In genomic region chr19:16828990-16829821, GRCh38 we compare ENCODE assay signal across 8 cellular contexts. TPM values are rescaled to one million over a fixed set of nuclear protein-coding genes. Genes with fewer than 3 reads are reported as not detected.
DNase-seq lines count a peak whose midpoint lies in the region; ATAC-seq and TF ChIP-seq lines count a peak whose summit lies in the region.

TSS of gene SIN3B (plus strand) at chr19:16829398. CDS start at chr19:16829421, 23 bp downstream.

- peak; percentile 59 to 72 for TF ChIP-seq POLR2A in gastrocnemius medialis (IDR thresholded peaks at IDR 0.05)

- peak within 1 kb of the TSS; percentile 81 for H3K4me3 ChIP-seq in iPS-11a (ENCODE audit: low read depth, low read length)
- peak within 1 kb of the TSS; percentile 64 to 96 (median 80) for H3K4me3 ChIP-seq in gastrocnemius medialis

- intact Hi-C loops in gastrocnemius medialis (cut with DNase I; ENCODE audit: low total_unique reads) = loop anchor here (10.0 kb wide), 1 partner anchor 224 kb away; no protein-coding TSS in a partner anchor

- no peaks in the 10 kb centered on the region for H3K9me3 ChIP-seq in gastrocnemius medialis

- DNase-seq in DMS153 (lab: John Stamatoyannopoulos, UW) = peak; percentile 79
- DNase-seq in NCI-H2171 treated with DMSO at 0.1 percent for 48 hours (lab: John Stamatoyannopoulos, UW) = peak; percentile 81
- DNase-seq in brain pericyte (ENCODE audit: low read depth, low spot score) = peak; percentile 66
- DNase-seq in gastrocnemius medialis = peak; percentile 69 to 78

- TF ChIP-seq CTCF in VCaP (conservative IDR thresholded peaks at IDR 0.05) (no peak), gastrocnemius medialis (IDR thresholded peaks at IDR 0.05 in 4 of 5, conservative IDR thresholded peaks at IDR 0.05 in 1 of 5) (peak in 1 of 5 experiments; percentile 9)

- H3K27me3 ChIP-seq in gastrocnemius medialis = no peaks in the 10 kb centered on the region

- peaks cover 0 to 31% of the 10 kb centered on the region in 2 donors for H3K36me3 ChIP-seq in gastrocnemius medialis

- ATAC-seq in HG02588 (IDR thresholded peaks at IDR 0.05; ENCODE audit: unreplicated experiment) (peak; percentile 73), gastrocnemius medialis (peak; percentile 94 to 95), HG02885 (IDR thresholded peaks at IDR 0.05; ENCODE audit: poor library complexity, unreplicated experiment) (no peak)

- H3K4me1 ChIP-seq in gastrocnemius medialis = peaks cover 18 to 25% of the 10 kb centered on the region in 2 donors

- in situ Hi-C loops in gastrocnemius medialis (cut with MboI; ENCODE audit: low sequenced_read_pairs in 4 of 4) = loop anchor here in 1 of 4 donors (25.0 kb wide), 1 partner anchor 267 kb away; the partner anchor contains the start of gene SLC35E1

- H3K27ac ChIP-seq in VCaP (peak within 1 kb of the TSS; percentile 87), gastrocnemius medialis (peak within 1 kb of the TSS; percentile 84 to 90 (median 86))

RNA-seq across cellular contexts. Expression of gene SIN3B, which starts in this region (rescaled TPM):
- total RNA-seq in gastrocnemius medialis = 10 to 100 TPM; 11.6 to 15.2 (median 14.3) TPM
